22 cellular contexts compared by ENCODE assay signal in the genomic region with DNA sequence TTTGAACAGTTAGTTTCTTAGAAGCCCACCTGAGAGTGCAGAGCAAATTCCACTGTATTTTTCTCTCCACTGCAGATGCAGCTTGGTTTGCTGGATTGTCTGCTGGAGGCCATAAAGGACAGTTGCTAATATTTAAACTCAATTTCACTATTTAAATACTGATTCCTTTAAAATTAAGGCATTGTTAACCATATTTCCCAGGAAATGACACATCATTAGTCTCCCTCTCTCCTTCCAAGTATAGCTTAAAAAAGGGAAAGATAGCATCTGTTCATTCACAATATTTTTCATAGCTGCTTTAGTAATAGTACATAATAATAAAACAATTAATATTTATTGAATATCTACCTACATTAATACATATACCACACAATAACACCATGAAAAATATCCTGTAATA.
DNase-seq lines count a peak whose midpoint lies in the region; ATAC-seq and TF ChIP-seq lines count a peak whose summit lies in the region.
"Had no signal": no experiment of that assay in that cellular context is flagged by ENCODE, and none has a peak within 500 bp of the region (broad histone marks: within the 10 kb centered on the region; RNA-seq: fewer than 3 reads in every experiment).

No MANE protein-coding gene starts in this region.

- H3K4me1 ChIP-seq in mammary epithelial cell (ENCODE audit: insufficient read depth, low read length) (no peaks in the 10 kb centered on the region), breast epithelium (no peaks in the 10 kb centered on the region), PC-9 (replicated peaks; ENCODE audit: insufficient read depth) (no peaks in the 10 kb centered on the region)
- H3K4me1 ChIP-seq: BE2C, Caco-2 had no signal

- H3K9me3 ChIP-seq in mammary epithelial cell (replicated peaks; ENCODE audit: insufficient read depth, low read length) (no peaks in the 10 kb centered on the region), breast epithelium (no peaks in the 10 kb centered on the region), PC-9 (ENCODE audit: insufficient read depth, low read depth) (no peaks in the 10 kb centered on the region)
- H3K9me3 ChIP-seq: BE2C, Caco-2, MG63 had no signal

- in situ Hi-C loops in mammary epithelial cell (cut with MboI; ENCODE audit: low sequenced_read_pairs in 2 of 2) = no loop called here

- no peaks in the 10 kb centered on the region for H3K9me3 Mint-ChIP-seq in activated CD4-positive, alpha-beta T cell treated with anti-CD3 and anti-CD28 coated beads, Interleukin-2, amount 10 ng/mL, durations not matched to agents 7 days and 5 days

- H3K4me3 ChIP-seq in mammary epithelial cell (replicated peaks in 1 of 3; ENCODE audit: insufficient read depth in 1 of 3, low read depth in 2 of 3, low read length in 3 of 3) = no peak overlapping the region
- no peak overlapping the region for H3K4me3 ChIP-seq in breast epithelium
- no peak overlapping the region for H3K4me3 ChIP-seq in PC-9
- no peak overlapping the region for H3K4me3 ChIP-seq in fibroblast of mammary gland (ENCODE audit: control insufficient read depth, low read depth, low read length)
- H3K4me3 ChIP-seq: MG63 had no signal

- BruUV-seq in mammary epithelial cell (replicated peaks; lab: Mats Ljungman, UMichigan) (no TSS peak), PC-9 (replicated peaks; lab: Mats Ljungman, UMichigan) (no TSS peak)

- DNase-seq in mammary epithelial cell (peak; percentile 8), breast epithelium (ENCODE audit: low spot score in 2 of 2) (no peak), PC-9 (no peak), fibroblast of mammary gland (ENCODE audit: low read depth) (peak; percentile 26), amniotic stem cell (lab: John Stamatoyannopoulos, UW) (no peak)
- DNase-seq in activated CD4-positive, alpha-beta T cell treated with anti-CD3 and anti-CD28 coated beads, Interleukin-2, amount 10 ng/mL, durations not matched to agents 7 days and 5 days = no peak
- no peak for DNase-seq in stimulated activated naive CD4-positive, alpha-beta T cell (lab: John Stamatoyannopoulos, UW)
- DNase-seq: 8988T; BE2C; Caco-2; CD4-positive, CD25-positive, alpha-beta regulatory T cell; DMS153; EL; Karpas-422; MG63; NCI-H1092; NCI-H146; NCI-H2029 treated with DMSO at 0.1 percent for 48 hours; NCI-H2171 treated with DMSO at 0.1 percent for 48 hours; NCI-H446 treated with DMSO at 0.1 percent for 48 hours had no signal

- H3K27me3 ChIP-seq in mammary epithelial cell (ENCODE audit: insufficient read depth, low read length) = no peaks in the 10 kb centered on the region
- H3K27me3 ChIP-seq in breast epithelium = no peaks in the 10 kb centered on the region
- no peaks in the 10 kb centered on the region for H3K27me3 ChIP-seq in PC-9 (ENCODE audit: insufficient read depth, low read depth)
- H3K27me3 ChIP-seq: BE2C, MG63 had no signal

- no peaks in the 10 kb centered on the region for H3K27me3 Mint-ChIP-seq in activated CD4-positive, alpha-beta T cell treated with anti-CD3 and anti-CD28 coated beads, Interleukin-2, amount 10 ng/mL, durations not matched to agents 7 days and 5 days
- H3K27me3 Mint-ChIP-seq: CD4-positive, CD25-positive, alpha-beta regulatory T cell had no signal

- TF ChIP-seq CTCF in mammary epithelial cell (conservative IDR thresholded peaks at IDR 0.05 in 1 of 2, IDR thresholded peaks at IDR 0.05 in 1 of 2; ENCODE audit: extremely low read depth in 1 of 2, insufficient read depth in 1 of 2, low read depth in 1 of 2, low read length in 2 of 2) (no peak), breast epithelium (IDR thresholded peaks at IDR 0.05) (no peak), PC-9 (conservative IDR thresholded peaks at IDR 0.05) (no peak), fibroblast of mammary gland (conservative IDR thresholded peaks at IDR 0.05; ENCODE audit: control insufficient read depth, insufficient read depth, low read depth, low read length) (no peak)

- H3K27ac ChIP-seq in mammary epithelial cell (ENCODE audit: insufficient read depth, low read depth, low read length) (no peak overlapping the region), breast epithelium (no peak overlapping the region), PC-9 (no peak overlapping the region)
- H3K27ac ChIP-seq: RWPE1 had no signal

- H3K9ac ChIP-seq in mammary epithelial cell (ENCODE audit: insufficient read depth, low read length) = no peak overlapping the region

- no peak overlapping the region for H3K4me3 Mint-ChIP-seq in activated CD4-positive, alpha-beta T cell treated with anti-CD3 and anti-CD28 coated beads, Interleukin-2, amount 10 ng/mL, durations not matched to agents 7 days and 5 days
- H3K4me3 Mint-ChIP-seq: CD4-positive, CD25-positive, alpha-beta regulatory T cell had no signal

- H3K36me3 ChIP-seq in mammary epithelial cell (ENCODE audit: insufficient read depth, low read length) (no peaks in the 10 kb centered on the region), breast epithelium (no peaks in the 10 kb centered on the region), PC-9 (ENCODE audit: low read depth) (no peaks in the 10 kb centered on the region)
- H3K36me3 ChIP-seq: BE2C, MG63 had no signal

- H4K20me1 ChIP-seq in mammary epithelial cell (ENCODE audit: insufficient read depth, low read length) (no peaks in the 10 kb centered on the region), PC-9 (ENCODE audit: insufficient read depth) (no peaks in the 10 kb centered on the region)

- no peak for ATAC-seq in GM21529 (IDR thresholded peaks at IDR 0.05; ENCODE audit: unreplicated experiment)

- intact Hi-C loops in mammary epithelial cell (cut with micrococcal nuclease) (no loop called here), breast epithelium (cut with DNase I; ENCODE audit: low total_unique reads) (no loop called here), PC-9 (cut with micrococcal nuclease; ENCODE audit: unreplicated experiment) (no loop called here)

- dilution Hi-C loops in mammary epithelial cell (cut with HindIII; ENCODE audit: low sequenced_read_pairs) = loop anchor here (25.0 kb wide), 1 partner anchor 220 kb away; no protein-coding TSS in a partner anchor

- no peak overlapping the region for H2AFZ ChIP-seq in mammary epithelial cell (ENCODE audit: low read depth, low read length)
- peak overlapping the region; percentile 39; the same call in 1 of the 2 replicates for H2AFZ ChIP-seq in PC-9

- no peaks in the 10 kb centered on the region for H3K36me3 Mint-ChIP-seq in activated CD4-positive, alpha-beta T cell treated with anti-CD3 and anti-CD28 coated beads, Interleukin-2, amount 10 ng/mL, durations not matched to agents 7 days and 5 days (ENCODE audit: low read depth)
- H3K36me3 Mint-ChIP-seq: CD4-positive, CD25-positive, alpha-beta regulatory T cell had no signal

- CTCF ChIA-PET in mammary epithelial cell (lab: Charles Lee; ENCODE audit: low non-redundant PET) (interaction anchor here (0.6 kb wide), 1 partner anchor 474 kb away, joined by 3 read pairs; no protein-coding TSS in a partner anchor), PC-9 (lab: Charles Lee) (no interaction called here)
- CTCF ChIA-PET in activated CD4-positive, alpha-beta T cell treated with anti-CD3 and anti-CD28 coated beads, Interleukin-2, amount 10 ng/mL, durations not matched to agents 7 days and 5 days (lab: Charles Lee) = no interaction called here

- no peaks in the 10 kb centered on the region for H3K4me1 Mint-ChIP-seq in activated CD4-positive, alpha-beta T cell treated with anti-CD3 and anti-CD28 coated beads, Interleukin-2, amount 10 ng/mL, durations not matched to agents 7 days and 5 days
- H3K4me1 Mint-ChIP-seq: CD4-positive, CD25-positive, alpha-beta regulatory T cell had no signal

- H3K4me2 ChIP-seq in mammary epithelial cell (ENCODE audit: insufficient read depth, low read depth, low read length) (no peak overlapping the region), PC-9 (no peak overlapping the region)

- H3K79me2 ChIP-seq in mammary epithelial cell (ENCODE audit: insufficient read depth, low read length) (no peaks in the 10 kb centered on the region), PC-9 (ENCODE audit: low read depth) (no peaks in the 10 kb centered on the region)

- H3K9me2 ChIP-seq in PC-9 (ENCODE audit: insufficient read depth) = no peaks in the 10 kb centered on the region; the same call in 1 of the 2 replicates

- no peaks in the 10 kb centered on the region; the same call in 1 of the 2 replicates for H3F3A ChIP-seq in PC-9 (ENCODE audit: insufficient read depth, low read depth)

- POLR2A ChIA-PET in PC-9 (lab: Charles Lee; ENCODE audit: unreplicated experiment) = no interaction called here
- POLR2A ChIA-PET in activated CD4-positive, alpha-beta T cell treated with anti-CD3 and anti-CD28 coated beads, Interleukin-2, amount 10 ng/mL, durations not matched to agents 7 days and 5 days (lab: Charles Lee) = no interaction called here

- H3K27ac Mint-ChIP-seq in activated CD4-positive, alpha-beta T cell treated with anti-CD3 and anti-CD28 coated beads, Interleukin-2, amount 10 ng/mL, durations not matched to agents 7 days and 5 days = no peak overlapping the region
- H3K27ac Mint-ChIP-seq: CD4-positive, CD25-positive, alpha-beta regulatory T cell had no signal

- no peak for TF ChIP-seq POLR2A in breast epithelium (IDR thresholded peaks at IDR 0.05)

Comparison
In these comparisons a context has a peak if more than half of its experiments do, and no peak if none do; other contexts are left out.
1. DNase-seq: peak in mammary epithelial cell (single experiment) and fibroblast of mammary gland (single experiment); none in breast epithelium (0 of 2), PC-9 (0 of 2), activated CD4-positive, alpha-beta T cell treated with anti-CD3 and anti-CD28 coated beads, Interleukin-2, amount 10 ng/mL, durations not matched to agents 7 days and 5 days (single experiment), amniotic stem cell (single experiment) and stimulated activated naive CD4-positive, alpha-beta T cell (0 of 6).